In genomic region chr9:129849042-129849441, GRCh38 we compare ENCODE assay signal across 26 cellular contexts. TPM values are rescaled to one million over a fixed set of nuclear protein-coding genes. Genes with fewer than 3 reads are reported as not detected.
A peak's percentile ranks its signal among the peaks of the same experiment; 100 is the strongest.
DNase-seq lines count a peak whose midpoint lies in the region; ATAC-seq, FAIRE-seq and TF ChIP-seq lines count a peak whose summit lies in the region.
"Had no signal": no experiment of that assay in that cellular context is flagged by ENCODE, and none has a peak within 500 bp of the region (broad histone marks: within the 10 kb centered on the region; RNA-seq: fewer than 3 reads in every experiment).

No MANE protein-coding gene starts in this region.

- H4K8ac ChIP-seq in H1 (ENCODE audit: extremely low read depth, insufficient read depth, low read length), result no peak overlapping the region

- no peak overlapping the region for H2BK120ac ChIP-seq in H1 (replicated peaks; ENCODE audit: low read depth, low read length)

- H3K27me3 Mint-ChIP-seq in activated CD8-positive, alpha-beta T cell treated with anti-CD3 and anti-CD28 coated beads, Interleukin-2, amount 10 ng/mL, durations not matched to agents 7 days and 5 days (ENCODE audit: low read depth), result no peaks in the 10 kb centered on the region
- H3K27me3 Mint-ChIP-seq in activated CD8-positive, alpha-beta T cell treated with anti-CD3 and anti-CD28 coated beads for 36 hours, result no peaks in the 10 kb centered on the region
- no peaks in the 10 kb centered on the region for H3K27me3 Mint-ChIP-seq in activated naive CD4-positive, alpha-beta T cell treated with anti-CD3 and anti-CD28 coated beads for 36 hours (ENCODE audit: low read depth)

- no peak overlapping the region for H3K56ac ChIP-seq in H1 (replicated peaks; ENCODE audit: insufficient read length, low read depth, low read length)

- peak overlapping the region; percentile 85 for H3K4ac ChIP-seq in H1 (replicated peaks; ENCODE audit: insufficient read length, low read depth, low read length)

- no peak for DNase-seq in activated CD8-positive, alpha-beta T cell treated with anti-CD3 and anti-CD28 coated beads, Interleukin-2, amount 10 ng/mL, durations not matched to agents 7 days and 5 days
- no peak for DNase-seq in activated CD8-positive, alpha-beta T cell treated with anti-CD3 and anti-CD28 coated beads for 36 hours
- DNase-seq in H1 (ENCODE audit: low read depth in 1 of 2, low spot score in 2 of 2) (no peak), thyroid gland (no peak), spleen (no peak)
- DNase-seq in activated naive CD4-positive, alpha-beta T cell treated with anti-CD3 and anti-CD28 coated beads for 36 hours, result no peak
- DNase-seq: ACHN, BE2C, Calu3, DMS153, H7, IMR-90, NCI-H1048, NCI-H1417, NCI-H1694, NCI-H2029 treated with DMSO at 0.1 percent for 48 hours, NCI-H446 treated with DMSO at 0.1 percent for 48 hours, NCI-H526 treated with DMSO at 0.1 percent for 48 hours, RPMI8226, SHP77 had no signal

- H3K4me3 Mint-ChIP-seq in activated CD8-positive, alpha-beta T cell treated with anti-CD3 and anti-CD28 coated beads, Interleukin-2, amount 10 ng/mL, durations not matched to agents 7 days and 5 days, result no peak overlapping the region
- H3K4me3 Mint-ChIP-seq in activated CD8-positive, alpha-beta T cell treated with anti-CD3 and anti-CD28 coated beads for 36 hours, result no peak overlapping the region
- no peak overlapping the region for H3K4me3 Mint-ChIP-seq in activated naive CD4-positive, alpha-beta T cell treated with anti-CD3 and anti-CD28 coated beads for 36 hours

- H2BK20ac ChIP-seq in H1 (ENCODE audit: low read length), result no peak overlapping the region

- no peak overlapping the region for H2AFZ ChIP-seq in H1 (ENCODE audit: low read length)

- no peak overlapping the region for H3K4me2 ChIP-seq in H1 (ENCODE audit: insufficient read depth in 1 of 2, low read depth in 2 of 2, low read length in 2 of 2)
- H3K4me2 ChIP-seq: KMS-11 had no signal

- H3K27ac Mint-ChIP-seq in activated CD8-positive, alpha-beta T cell treated with anti-CD3 and anti-CD28 coated beads, Interleukin-2, amount 10 ng/mL, durations not matched to agents 7 days and 5 days, result peak overlapping the region; percentile 57
- no peak overlapping the region for H3K27ac Mint-ChIP-seq in activated CD8-positive, alpha-beta T cell treated with anti-CD3 and anti-CD28 coated beads for 36 hours
- no peak overlapping the region for H3K27ac Mint-ChIP-seq in activated naive CD4-positive, alpha-beta T cell treated with anti-CD3 and anti-CD28 coated beads for 36 hours

- intact Hi-C loops in activated CD8-positive, alpha-beta T cell treated with anti-CD3 and anti-CD28 coated beads for 36 hours (cut with micrococcal nuclease), result no loop called here
- intact Hi-C loops in thyroid gland (cut with DNase I) (no loop called here), spleen (cut with DNase I; ENCODE audit: low total_unique reads) (no loop called here)
- intact Hi-C loops in activated naive CD4-positive, alpha-beta T cell treated with anti-CD3 and anti-CD28 coated beads for 36 hours (cut with micrococcal nuclease), result no loop called here

- H4K5ac ChIP-seq in H1 (ENCODE audit: insufficient read length, low read depth, low read length), result no peak overlapping the region

- H2BK15ac ChIP-seq in H1 (ENCODE audit: low read length), result no peak overlapping the region

- H3K36me3 Mint-ChIP-seq in activated CD8-positive, alpha-beta T cell treated with anti-CD3 and anti-CD28 coated beads, Interleukin-2, amount 10 ng/mL, durations not matched to agents 7 days and 5 days (ENCODE audit: low read depth), result peaks cover 52% of the 10 kb centered on the region
- peaks cover 21% of the 10 kb centered on the region for H3K36me3 Mint-ChIP-seq in activated CD8-positive, alpha-beta T cell treated with anti-CD3 and anti-CD28 coated beads for 36 hours (ENCODE audit: low read depth)
- peaks cover 23% of the 10 kb centered on the region for H3K36me3 Mint-ChIP-seq in activated naive CD4-positive, alpha-beta T cell treated with anti-CD3 and anti-CD28 coated beads for 36 hours (ENCODE audit: low read depth)

- H4K20me1 ChIP-seq in H1 (replicated peaks in 1 of 2; ENCODE audit: control insufficient read depth in 1 of 2, insufficient read depth in 2 of 2, low read length in 2 of 2), result peaks cover 0 to 2% of the 10 kb centered on the region in 2 experiments

- no peak overlapping the region for H2BK5ac ChIP-seq in H1 (ENCODE audit: low read depth, low read length)

- TF ChIP-seq RAD21 in H1 (IDR thresholded peaks at IDR 0.05 in 1 of 2, conservative IDR thresholded peaks at IDR 0.05 in 1 of 2; ENCODE audit: low read depth in 2 of 2, low read length in 2 of 2), result no peak

- H3K36me3 ChIP-seq in KOPT-K1 (ENCODE audit: insufficient read depth, low read length) (peaks cover 61% of the 10 kb centered on the region), H1 (ENCODE audit: control insufficient read depth in 2 of 4, insufficient read depth in 4 of 4, low read length in 3 of 4) (peaks cover 0 to 9% (median 1%) of the 10 kb centered on the region in 4 experiments; a peak in 2 of 8 replicates), thyroid gland (peaks cover 13 to 14% of the 10 kb centered on the region in 2 donors), spleen (peaks cover 4 to 55% (median 39%) of the 10 kb centered on the region in 6 donors)

- H3K9me3 ChIP-seq in KOPT-K1 (ENCODE audit: insufficient read depth, low read length, poor library complexity, severe bottlenecking) (no peaks in the 10 kb centered on the region), H1 (ENCODE audit: insufficient read depth in 2 of 2, low read depth in 1 of 2, low read length in 1 of 2) (no peaks in the 10 kb centered on the region), thyroid gland (no peaks in the 10 kb centered on the region), spleen (no peaks in the 10 kb centered on the region)
- H3K9me3 ChIP-seq: BE2C had no signal

- H2BK12ac ChIP-seq in H1 (ENCODE audit: low read depth, low read length), result no peak overlapping the region

- H3K79me1 ChIP-seq in H1 (ENCODE audit: low read depth, low read length), result no peaks in the 10 kb centered on the region; the same call in 1 of the 2 replicates

- no peak for TF ChIP-seq POLR2A in H1 (IDR thresholded peaks at IDR 0.05; ENCODE audit: control extremely low read depth in 1 of 2, low read depth in 2 of 2, low read length in 2 of 2)
- TF ChIP-seq POLR2A in thyroid gland (IDR thresholded peaks at IDR 0.05), result no peak
- TF ChIP-seq POLR2A in spleen (IDR thresholded peaks at IDR 0.05), result no peak

- H3K79me2 ChIP-seq in H1 (ENCODE audit: control insufficient read depth in 1 of 2, insufficient read depth in 2 of 2, low read length in 2 of 2), result no peaks in the 10 kb centered on the region

- no peak for FAIRE-seq in H1 (lab: Jason Lieb, UNC)
- FAIRE-seq: GM18507, HTR-8/SVneo had no signal

- no peak for ATAC-seq in activated CD8-positive, alpha-beta T cell treated with anti-CD3 and anti-CD28 coated beads, Interleukin-2, amount 10 ng/mL, durations not matched to agents 7 days and 5 days
- ATAC-seq in activated CD8-positive, alpha-beta T cell treated with anti-CD3 and anti-CD28 coated beads for 36 hours, result no peak
- ATAC-seq in HG02885 (IDR thresholded peaks at IDR 0.05; ENCODE audit: poor library complexity, unreplicated experiment), result no peak

- TF ChIP-seq CTCF in activated CD8-positive, alpha-beta T cell treated with anti-CD3 and anti-CD28 coated beads for 36 hours (IDR thresholded peaks at IDR 0.05), result no peak
- TF ChIP-seq CTCF in H1 (IDR thresholded peaks at IDR 0.05; ENCODE audit: control extremely low read depth in 1 of 3, insufficient read depth in 1 of 3, low read depth in 1 of 3, low read length in 3 of 3), result no peak
- no peak for TF ChIP-seq CTCF in thyroid gland (IDR thresholded peaks at IDR 0.05)
- no peak for TF ChIP-seq CTCF in spleen (IDR thresholded peaks at IDR 0.05 in 8 of 11, conservative IDR thresholded peaks at IDR 0.05 in 3 of 11)

- H3K27ac ChIP-seq in KOPT-K1 (ENCODE audit: low read depth, low read length, poor library complexity, severe bottlenecking) (peak overlapping the region; percentile 54), H1 (ENCODE audit: low read depth, low read length) (no peak overlapping the region), thyroid gland (peak overlapping the region; percentile 86 to 95 (median 94)), spleen (no peak overlapping the region)
- H3K27ac ChIP-seq: 22Rv1, KMS-11 had no signal

- CTCF ChIA-PET in activated CD8-positive, alpha-beta T cell treated with anti-CD3 and anti-CD28 coated beads, Interleukin-2, amount 10 ng/mL, durations not matched to agents 7 days and 5 days (lab: Charles Lee), result interaction anchor here (0.8 to 1.4 kb wide), 4 partner anchors 11 to 110 kb away, joined by 3 to 6 read pairs (median 4); no protein-coding TSS in a partner anchor
- CTCF ChIA-PET in activated CD8-positive, alpha-beta T cell treated with anti-CD3 and anti-CD28 coated beads for 36 hours (lab: Charles Lee), result interaction anchor here (1.0 to 1.1 kb wide), 3 partner anchors 10 to 21 kb away, joined by 3 to 4 read pairs (median 3); no protein-coding TSS in a partner anchor
- CTCF ChIA-PET in H1 (lab: Charles Lee; ENCODE audit: partially characterized antibody), result interaction anchor here (0.6 to 1.4 kb wide), 5 partner anchors 8 to 255 kb away, joined by 3 read pairs; no protein-coding TSS in a partner anchor
- CTCF ChIA-PET in activated naive CD4-positive, alpha-beta T cell treated with anti-CD3 and anti-CD28 coated beads for 36 hours (lab: Charles Lee), result no interaction called here

- 94% methylated on average over 2 of the region's 2 CpGs; no CpG with 5 or more reads in 1 of the 2 experiments for WGBS in H1 (ENCODE audit: extremely low coverage in 1 of 2, insufficient coverage in 1 of 2, insufficient read length in 1 of 2, insufficient replicate concordance in 2 of 2, low coverage in 1 of 2, low lambda C conversion rate in 2 of 2, missing lambda C conversion rate in 1 of 2), 2 experiments
- 43 to 71% methylated on average over 1 of the region's 2 CpGs for whole genome bisulfite sequencing in thyroid gland, 2 donors
- 50 to 74% (median 64%) methylated on average over 2 of the region's 2 CpGs for WGBS in spleen, 5 donors

- H3K9ac ChIP-seq in H1 (replicated peaks in 1 of 4; ENCODE audit: extremely low read depth in 1 of 4, low read depth in 3 of 4, low read length in 3 of 4), result no peak overlapping the region
- H3K9ac ChIP-seq: KMS-11 had no signal

- H3K14ac ChIP-seq in H1 (ENCODE audit: insufficient read length), result no peak overlapping the region

- no peaks in the 10 kb centered on the region for H3K9me3 Mint-ChIP-seq in activated CD8-positive, alpha-beta T cell treated with anti-CD3 and anti-CD28 coated beads, Interleukin-2, amount 10 ng/mL, durations not matched to agents 7 days and 5 days (ENCODE audit: insufficient read depth)
- no peaks in the 10 kb centered on the region for H3K9me3 Mint-ChIP-seq in activated CD8-positive, alpha-beta T cell treated with anti-CD3 and anti-CD28 coated beads for 36 hours
- no peaks in the 10 kb centered on the region for H3K9me3 Mint-ChIP-seq in activated naive CD4-positive, alpha-beta T cell treated with anti-CD3 and anti-CD28 coated beads for 36 hours

- H2AK5ac ChIP-seq in H1 (ENCODE audit: low read depth, low read length), result no peak overlapping the region

- H3K4me1 Mint-ChIP-seq in activated CD8-positive, alpha-beta T cell treated with anti-CD3 and anti-CD28 coated beads, Interleukin-2, amount 10 ng/mL, durations not matched to agents 7 days and 5 days (ENCODE audit: low read depth), result peaks cover 63% of the 10 kb centered on the region
- H3K4me1 Mint-ChIP-seq in activated CD8-positive, alpha-beta T cell treated with anti-CD3 and anti-CD28 coated beads for 36 hours (ENCODE audit: low read depth), result peaks cover 38% of the 10 kb centered on the region
- H3K4me1 Mint-ChIP-seq in activated naive CD4-positive, alpha-beta T cell treated with anti-CD3 and anti-CD28 coated beads for 36 hours (ENCODE audit: low read depth), result peaks cover 24% of the 10 kb centered on the region

- H3K4me3 ChIP-seq in H1 (ENCODE audit: extremely low read depth in 1 of 4, insufficient read depth in 2 of 4, low read depth in 3 of 4, low read length in 4 of 4), result no peak overlapping the region
- H3K4me3 ChIP-seq in thyroid gland (replicated peaks in 1 of 3), result no peak overlapping the region
- H3K4me3 ChIP-seq in spleen, result no peak overlapping the region

- H3K4me1 ChIP-seq in H1 (replicated peaks in 1 of 4; ENCODE audit: control insufficient read depth in 3 of 4, insufficient read depth in 4 of 4, low read length in 3 of 4), result no peaks in the 10 kb centered on the region
- peaks cover 38 to 54% of the 10 kb centered on the region in 2 donors for H3K4me1 ChIP-seq in thyroid gland
- H3K4me1 ChIP-seq in spleen, result peaks cover 0 to 54% (median 14%) of the 10 kb centered on the region in 6 donors

- no peaks in the 10 kb centered on the region for H3K27me3 ChIP-seq in H1 (replicated peaks in 1 of 4; ENCODE audit: control insufficient read depth in 3 of 4, extremely low read depth in 1 of 4, insufficient read depth in 3 of 4, low read length in 3 of 4)
- no peaks in the 10 kb centered on the region for H3K27me3 ChIP-seq in thyroid gland
- no peaks in the 10 kb centered on the region for H3K27me3 ChIP-seq in spleen (replicated peaks in 1 of 7)
- H3K27me3 ChIP-seq: BE2C had no signal

- POLR2A ChIA-PET in activated CD8-positive, alpha-beta T cell treated with anti-CD3 and anti-CD28 coated beads, Interleukin-2, amount 10 ng/mL, durations not matched to agents 7 days and 5 days (lab: Charles Lee), result interaction anchor here (1.0 to 2.1 kb wide), 3 partner anchors 11 to 14 kb away, joined by 3 to 6 read pairs (median 3); no protein-coding TSS in a partner anchor
- POLR2A ChIA-PET in activated CD8-positive, alpha-beta T cell treated with anti-CD3 and anti-CD28 coated beads for 36 hours (lab: Charles Lee), result interaction anchor here (1.4 to 2.5 kb wide), 3 partner anchors 13 to 19 kb away, joined by 4 to 12 read pairs (median 10); partner anchors contain the start of genes C9orf78 and USP20
- POLR2A ChIA-PET in H1 (lab: Charles Lee; ENCODE audit: partially characterized antibody), result no interaction called here

- no peak overlapping the region for H3K18ac ChIP-seq in H1 (ENCODE audit: extremely low read depth, low read length)

- H3K23me2 ChIP-seq in H1 (ENCODE audit: low read depth, low read length), result no peaks in the 10 kb centered on the region

- H3K23ac ChIP-seq in H1 (ENCODE audit: insufficient read length), result no peak overlapping the region

- no peak for TF ChIP-seq EP300 in H1 (IDR thresholded peaks at IDR 0.05; ENCODE audit: borderline replicate concordance in 1 of 2, low read depth in 2 of 2, low read length in 2 of 2)

- no peak overlapping the region for H4K91ac ChIP-seq in H1 (replicated peaks; ENCODE audit: insufficient read length, low read length)

RNA-seq across cellular contexts. Expression of gene USP20, which starts 13.8 kb away (rescaled TPM):
- 10 to 100 TPM; 86.2 to 87.4 TPM for total RNA-seq in activated CD8-positive, alpha-beta T cell treated with anti-CD3 and anti-CD28 coated beads, Interleukin-2, amount 10 ng/mL, durations not matched to agents 7 days and 5 days
- total RNA-seq in activated CD8-positive, alpha-beta T cell treated with anti-CD3 and anti-CD28 coated beads for 36 hours, result 10 to 100 TPM; 55.3 to 55.9 TPM
- total RNA-seq in H1 (2021; fragmentation: NEBNext Ultra II Directional; extraction: Animal tissue kit (Norgen Biotek cat#: 25700)), result 13.4 and 17.9 TPM in 2 replicates
- polyA plus RNA-seq in H1 (2011; rRNA removed), result 23.0 and 35.0 TPM in 2 replicates
- polyA plus RNA-seq in H1 (2011; cell fraction: cytosol; rRNA removed), result 19.8 TPM
- polyA plus RNA-seq in H1 (2011; cell fraction: nucleus; rRNA removed), result 91.3 TPM
- 14.6 to 23.3 TPM (median 18.9 TPM) in 4 replicates for polyA plus RNA-seq in H1 (2012, experiment 1 of 2)
- polyA plus RNA-seq in H1 (2012, experiment 2 of 2), result 11.5 TPM
- 7.0 TPM for polyA plus RNA-seq in H1 (2013, experiment 1 of 2)
- 5.9 TPM for polyA plus RNA-seq in H1 (2013, experiment 2 of 2)
- 12.4 and 12.7 TPM in 2 replicates for polyA minus RNA-seq in H1 (2011; rRNA and poly(A)+ RNA removed)
- 15.6 TPM for polyA minus RNA-seq in H1 (2011; cell fraction: cytosol; rRNA and poly(A)+ RNA removed)
- polyA minus RNA-seq in H1 (2011; cell fraction: nucleus; rRNA and poly(A)+ RNA removed), result 11.1 TPM
- 10 to 100 TPM; 23.9 to 61.8 (median 52.0) TPM for total RNA-seq in thyroid gland
- 10 to 100 TPM; 29.7 to 55.3 (median 39.4) TPM for total RNA-seq in spleen
- 10 to 100 TPM; 38.1 to 83.7 (median 67.6) TPM for polyA plus RNA-seq in spleen
- 10 to 100 TPM; 54.7 to 54.9 TPM for total RNA-seq in activated naive CD4-positive, alpha-beta T cell treated with anti-CD3 and anti-CD28 coated beads for 36 hours

RNA-seq across cellular contexts. Expression of gene C9orf78, which starts 14.0 kb away (rescaled TPM):
- 10 to 100 TPM; 89.7 to 91.7 TPM for total RNA-seq in activated CD8-positive, alpha-beta T cell treated with anti-CD3 and anti-CD28 coated beads, Interleukin-2, amount 10 ng/mL, durations not matched to agents 7 days and 5 days
- 10 to 100 TPM; 44.5 to 51.7 TPM for total RNA-seq in activated CD8-positive, alpha-beta T cell treated with anti-CD3 and anti-CD28 coated beads for 36 hours
- total RNA-seq in H1 (2021; fragmentation: NEBNext Ultra II Directional; extraction: Animal tissue kit (Norgen Biotek cat#: 25700)), result 40.6 and 47.7 TPM in 2 replicates
- polyA plus RNA-seq in H1 (2011; rRNA removed) (16.7 and 17.4 TPM in 2 replicates), spleen (10 to 100 TPM; 51.5 to 68.9 (median 66.3) TPM)
- 41.3 TPM for polyA plus RNA-seq in H1 (2011; cell fraction: cytosol; rRNA removed)
- polyA plus RNA-seq in H1 (2011; cell fraction: nucleus; rRNA removed), result 7.4 TPM
- 50.4 to 64.0 TPM (median 54.5 TPM) in 4 replicates for polyA plus RNA-seq in H1 (2012, experiment 1 of 2)
- polyA plus RNA-seq in H1 (2012, experiment 2 of 2), result 10.5 TPM
- 32.3 TPM for polyA plus RNA-seq in H1 (2013, experiment 1 of 2)
- polyA plus RNA-seq in H1 (2013, experiment 2 of 2), result 35.3 TPM
- polyA minus RNA-seq in H1 (2011; rRNA and poly(A)+ RNA removed), result 5.0 and 8.7 TPM in 2 replicates
- polyA minus RNA-seq in H1 (2011; cell fraction: cytosol; rRNA and poly(A)+ RNA removed), result 17.6 TPM
- polyA minus RNA-seq in H1 (2011; cell fraction: nucleus; rRNA and poly(A)+ RNA removed), result 6.8 TPM
- total RNA-seq in thyroid gland (10 to 100 TPM; 59.4 to 89.2 (median 81.4) TPM), spleen (100 to 1,000 TPM in 1 of 7 donors, 10 to 100 TPM in 6; 35.6 to 105 (median 47.3) TPM)
- 10 to 100 TPM; 45.3 to 45.7 TPM for total RNA-seq in activated naive CD4-positive, alpha-beta T cell treated with anti-CD3 and anti-CD28 coated beads for 36 hours

RNA-seq across cellular contexts. Expression of gene TOR1A, which starts 25.1 kb away (rescaled TPM):
- 10 to 100 TPM; 54.6 to 58.4 TPM for total RNA-seq in activated CD8-positive, alpha-beta T cell treated with anti-CD3 and anti-CD28 coated beads, Interleukin-2, amount 10 ng/mL, durations not matched to agents 7 days and 5 days
- 10 to 100 TPM; 31.9 to 32.4 TPM for total RNA-seq in activated CD8-positive, alpha-beta T cell treated with anti-CD3 and anti-CD28 coated beads for 36 hours
- total RNA-seq in H1 (2021; fragmentation: NEBNext Ultra II Directional; extraction: Animal tissue kit (Norgen Biotek cat#: 25700)), result 32.7 and 37.6 TPM in 2 replicates
- 46.6 and 46.7 TPM in 2 replicates for polyA plus RNA-seq in H1 (2011; rRNA removed)
- 52.9 TPM for polyA plus RNA-seq in H1 (2011; cell fraction: cytosol; rRNA removed)
- 30.3 TPM for polyA plus RNA-seq in H1 (2011; cell fraction: nucleus; rRNA removed)
- polyA plus RNA-seq in H1 (2012, experiment 1 of 2), result 36.1 to 37.5 TPM (median 36.5 TPM) in 4 replicates
- 39.5 TPM for polyA plus RNA-seq in H1 (2012, experiment 2 of 2)
- 52.1 TPM for polyA plus RNA-seq in H1 (2013, experiment 1 of 2)
- 59.4 TPM for polyA plus RNA-seq in H1 (2013, experiment 2 of 2)
- polyA minus RNA-seq in H1 (2011; rRNA and poly(A)+ RNA removed), result 44.0 and 50.0 TPM in 2 replicates
- 25.8 TPM for polyA minus RNA-seq in H1 (2011; cell fraction: cytosol; rRNA and poly(A)+ RNA removed)
- 24.8 TPM for polyA minus RNA-seq in H1 (2011; cell fraction: nucleus; rRNA and poly(A)+ RNA removed)
- 10 to 100 TPM; 30.0 to 61.2 (median 42.8) TPM for total RNA-seq in thyroid gland
- 10 to 100 TPM; 27.7 to 49.5 (median 32.5) TPM for total RNA-seq in spleen
- 10 to 100 TPM; 13.3 to 20.0 (median 16.5) TPM for polyA plus RNA-seq in spleen
- 10 to 100 TPM; 26.2 to 28.2 TPM for total RNA-seq in activated naive CD4-positive, alpha-beta T cell treated with anti-CD3 and anti-CD28 coated beads for 36 hours

RNA-seq across cellular contexts. Expression of gene TOR1B, which starts 46.1 kb away (rescaled TPM):
- total RNA-seq in activated CD8-positive, alpha-beta T cell treated with anti-CD3 and anti-CD28 coated beads, Interleukin-2, amount 10 ng/mL, durations not matched to agents 7 days and 5 days, result 10 to 100 TPM; 22.1 to 24.4 TPM
- 10 to 100 TPM; 18.5 to 19.8 TPM for total RNA-seq in activated CD8-positive, alpha-beta T cell treated with anti-CD3 and anti-CD28 coated beads for 36 hours
- total RNA-seq in H1 (2021; fragmentation: NEBNext Ultra II Directional; extraction: Animal tissue kit (Norgen Biotek cat#: 25700)), result 17.4 and 19.2 TPM in 2 replicates
- polyA plus RNA-seq in H1 (2011; rRNA removed) (11.4 and 13.4 TPM in 2 replicates), spleen (1 to 10 TPM; 5.3 to 8.3 (median 6.3) TPM)
- polyA plus RNA-seq in H1 (2011; cell fraction: cytosol; rRNA removed), result 15.3 TPM
- polyA plus RNA-seq in H1 (2011; cell fraction: nucleus; rRNA removed), result 14.0 TPM
- polyA plus RNA-seq in H1 (2012, experiment 1 of 2), result 12.5 to 14.1 TPM (median 13.7 TPM) in 4 replicates
- polyA plus RNA-seq in H1 (2012, experiment 2 of 2), result 8.6 TPM
- polyA plus RNA-seq in H1 (2013, experiment 1 of 2), result 18.0 TPM
- 20.0 TPM for polyA plus RNA-seq in H1 (2013, experiment 2 of 2)
- polyA minus RNA-seq in H1 (2011; rRNA and poly(A)+ RNA removed), result 11.8 and 18.7 TPM in 2 replicates
- 8.9 TPM for polyA minus RNA-seq in H1 (2011; cell fraction: cytosol; rRNA and poly(A)+ RNA removed)
- 12.2 TPM for polyA minus RNA-seq in H1 (2011; cell fraction: nucleus; rRNA and poly(A)+ RNA removed)
- total RNA-seq in thyroid gland (10 to 100 TPM; 25.2 to 36.3 (median 29.7) TPM), spleen (10 to 100 TPM; 16.1 to 38.0 (median 18.9) TPM)
- 10 to 100 TPM; 18.8 to 21.3 TPM for total RNA-seq in activated naive CD4-positive, alpha-beta T cell treated with anti-CD3 and anti-CD28 coated beads for 36 hours

Comparison
In these comparisons a context has a peak if more than half of its experiments do, and no peak if none do; other contexts are left out.
1. H3K27ac ChIP-seq: peak in KOPT-K1 (single experiment) and thyroid gland (3 of 3); none in H1 (single experiment) and spleen (0 of 8).